8 cellular contexts compared by ENCODE assay signal in the genomic region with DNA sequence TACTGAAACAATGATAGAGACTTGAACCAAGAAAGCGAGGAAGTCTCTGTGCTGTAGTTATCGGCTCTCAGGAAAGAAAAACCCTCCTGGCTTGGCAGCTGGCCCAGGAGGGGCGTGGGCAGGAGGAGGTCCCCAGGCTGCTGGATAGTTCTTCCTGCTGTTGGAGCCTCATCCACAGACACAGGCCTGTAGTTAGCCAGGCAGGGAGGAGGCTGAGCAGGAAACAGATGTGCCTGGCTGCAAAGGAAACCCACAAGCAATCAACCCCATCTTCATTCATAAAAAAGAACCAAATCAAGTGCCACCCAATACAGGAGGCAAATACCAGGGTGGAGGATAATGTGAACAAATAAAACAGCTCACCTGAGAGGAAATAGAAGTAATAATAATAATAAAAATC.
DNase-seq lines count a peak whose midpoint lies in the region; ATAC-seq, FAIRE-seq and TF ChIP-seq lines count a peak whose summit lies in the region.

No MANE protein-coding gene starts in this region.

- TF ChIP-seq CTCF in WTC11 (IDR thresholded peaks at IDR 0.05), result no peak

- POLR2A ChIA-PET in WTC11 (lab: Charles Lee), result no interaction called here

- H3K4me3 Mint-ChIP-seq in WTC11, result no peak overlapping the region
- no peak overlapping the region for H3K4me3 Mint-ChIP-seq in T-helper 2 cell treated with Interferon-gamma antibody and Interleukin-4, amounts not matched to agents 5 μg/mL and 100 μg/mL, for 36 hours

- peaks cover 10% of the 10 kb centered on the region for H3K4me1 Mint-ChIP-seq in WTC11
- no peaks in the 10 kb centered on the region for H3K4me1 Mint-ChIP-seq in T-helper 2 cell treated with Interferon-gamma antibody and Interleukin-4, amounts not matched to agents 5 μg/mL and 100 μg/mL, for 36 hours (ENCODE audit: low read depth)

- no peak overlapping the region for H3K4me3 ChIP-seq in HAP-1

- peaks cover 8% of the 10 kb centered on the region for H3K36me3 Mint-ChIP-seq in WTC11
- H3K36me3 Mint-ChIP-seq in T-helper 2 cell treated with Interferon-gamma antibody and Interleukin-4, amounts not matched to agents 5 μg/mL and 100 μg/mL, for 36 hours (ENCODE audit: low read depth), result no peaks in the 10 kb centered on the region

- H3K4me1 ChIP-seq in HAP-1, result no peaks in the 10 kb centered on the region

- ATAC-seq in WTC11, result peak; percentile 84

- no peak overlapping the region for H3K27ac Mint-ChIP-seq in WTC11
- no peak overlapping the region for H3K27ac Mint-ChIP-seq in T-helper 2 cell treated with Interferon-gamma antibody and Interleukin-4, amounts not matched to agents 5 μg/mL and 100 μg/mL, for 36 hours

- CTCF ChIA-PET in WTC11 (lab: Charles Lee), result interaction anchor here (1.6 kb wide), 1 partner anchor 16 kb away, joined by 5 read pairs; no protein-coding TSS in a partner anchor

- H3K9me3 ChIP-seq in HAP-1, result no peaks in the 10 kb centered on the region

- H3K36me3 ChIP-seq in HAP-1 (replicated peaks), result no peaks in the 10 kb centered on the region

- in situ Hi-C loops in HAP-1 (cut with MboI; ENCODE audit: low sequenced_read_pairs), result no loop called here

- DNase-seq in DMS53 (lab: John Stamatoyannopoulos, UW), result peak; percentile 82
- peak; percentile 80 to 92 for DNase-seq in NCI-H2081 (lab: John Stamatoyannopoulos, UW)
- no peak for DNase-seq in WTC11 (ENCODE audit: low spot score)
- DNase-seq in hepatic stellate cell (ENCODE audit: low spot score), result peak; percentile 17
- DNase-seq in urothelium cell line (ENCODE audit: low spot score), result peak; percentile 75
- no peak for DNase-seq in HAP-1 (ENCODE audit: low spot score in 2 of 2)
- DNase-seq in DMS114 treated with DMSO at 0.1 percent for 48 hours (lab: John Stamatoyannopoulos, UW; ENCODE audit: unreplicated experiment), result no peak
- DNase-seq in T-helper 2 cell treated with Interferon-gamma antibody and Interleukin-4, amounts not matched to agents 5 μg/mL and 100 μg/mL, for 36 hours (ENCODE audit: low spot score), result no peak

- H3K27me3 Mint-ChIP-seq in WTC11 (ENCODE audit: low read depth), result no peaks in the 10 kb centered on the region
- H3K27me3 Mint-ChIP-seq in T-helper 2 cell treated with Interferon-gamma antibody and Interleukin-4, amounts not matched to agents 5 μg/mL and 100 μg/mL, for 36 hours (ENCODE audit: low read depth), result peaks cover 28% of the 10 kb centered on the region

- FAIRE-seq in urothelium cell line (lab: Jason Lieb, UNC), result no peak

- H3K9me3 Mint-ChIP-seq in WTC11, result peaks cover 20% of the 10 kb centered on the region
- no peaks in the 10 kb centered on the region for H3K9me3 Mint-ChIP-seq in T-helper 2 cell treated with Interferon-gamma antibody and Interleukin-4, amounts not matched to agents 5 μg/mL and 100 μg/mL, for 36 hours

- H3K27me3 ChIP-seq in HAP-1 (ENCODE audit: low read depth), result no peaks in the 10 kb centered on the region

TF ChIP-seq in WTC11, 78 proteins besides CTCF, POLR2A, EP300 and RAD21:
- TF ChIP-seq ZNF396 (CRISPR knock-in tag; IDR thresholded peaks at IDR 0.05; ENCODE audit: borderline replicate concordance), result no peak
- TF ChIP-seq FOXJ3 (CRISPR knock-in tag; IDR thresholded peaks at IDR 0.05; ENCODE audit: borderline replicate concordance), result no peak
- no peak for TF ChIP-seq HMGXB4 (CRISPR knock-in tag; IDR thresholded peaks at IDR 0.05)
- TF ChIP-seq, protein P1, sequence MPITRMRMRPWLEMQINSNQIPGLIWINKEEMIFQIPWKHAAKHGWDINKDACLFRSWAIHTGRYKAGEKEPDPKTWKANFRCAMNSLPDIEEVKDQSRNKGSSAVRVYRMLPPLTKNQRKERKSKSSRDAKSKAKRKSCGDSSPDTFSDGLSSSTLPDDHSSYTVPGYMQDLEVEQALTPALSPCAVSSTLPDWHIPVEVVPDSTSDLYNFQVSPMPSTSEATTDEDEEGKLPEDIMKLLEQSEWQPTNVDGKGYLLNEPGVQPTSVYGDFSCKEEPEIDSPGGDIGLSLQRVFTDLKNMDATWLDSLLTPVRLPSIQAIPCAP (CRISPR knock-in tag; IDR thresholded peaks at IDR 0.05), result no peak
- no peak for TF ChIP-seq SOX15 (CRISPR knock-in tag; IDR thresholded peaks at IDR 0.05)
- no peak for TF ChIP-seq TP53 (CRISPR knock-in tag; IDR thresholded peaks at IDR 0.05)
- TF ChIP-seq, protein P2, sequence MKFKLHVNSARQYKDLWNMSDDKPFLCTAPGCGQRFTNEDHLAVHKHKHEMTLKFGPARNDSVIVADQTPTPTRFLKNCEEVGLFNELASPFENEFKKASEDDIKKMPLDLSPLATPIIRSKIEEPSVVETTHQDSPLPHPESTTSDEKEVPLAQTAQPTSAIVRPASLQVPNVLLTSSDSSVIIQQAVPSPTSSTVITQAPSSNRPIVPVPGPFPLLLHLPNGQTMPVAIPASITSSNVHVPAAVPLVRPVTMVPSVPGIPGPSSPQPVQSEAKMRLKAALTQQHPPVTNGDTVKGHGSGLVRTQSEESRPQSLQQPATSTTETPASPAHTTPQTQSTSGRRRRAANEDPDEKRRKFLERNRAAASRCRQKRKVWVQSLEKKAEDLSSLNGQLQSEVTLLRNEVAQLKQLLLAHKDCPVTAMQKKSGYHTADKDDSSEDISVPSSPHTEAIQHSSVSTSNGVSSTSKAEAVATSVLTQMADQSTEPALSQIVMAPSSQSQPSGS (CRISPR knock-in tag; IDR thresholded peaks at IDR 0.05; ENCODE audit: borderline replicate concordance, low read depth), result no peak
- no peak for TF ChIP-seq PREB (CRISPR knock-in tag; IDR thresholded peaks at IDR 0.05; ENCODE audit: borderline replicate concordance)
- no peak for TF ChIP-seq NFATC4 (CRISPR knock-in tag; IDR thresholded peaks at IDR 0.05)
- TF ChIP-seq, protein P3, sequence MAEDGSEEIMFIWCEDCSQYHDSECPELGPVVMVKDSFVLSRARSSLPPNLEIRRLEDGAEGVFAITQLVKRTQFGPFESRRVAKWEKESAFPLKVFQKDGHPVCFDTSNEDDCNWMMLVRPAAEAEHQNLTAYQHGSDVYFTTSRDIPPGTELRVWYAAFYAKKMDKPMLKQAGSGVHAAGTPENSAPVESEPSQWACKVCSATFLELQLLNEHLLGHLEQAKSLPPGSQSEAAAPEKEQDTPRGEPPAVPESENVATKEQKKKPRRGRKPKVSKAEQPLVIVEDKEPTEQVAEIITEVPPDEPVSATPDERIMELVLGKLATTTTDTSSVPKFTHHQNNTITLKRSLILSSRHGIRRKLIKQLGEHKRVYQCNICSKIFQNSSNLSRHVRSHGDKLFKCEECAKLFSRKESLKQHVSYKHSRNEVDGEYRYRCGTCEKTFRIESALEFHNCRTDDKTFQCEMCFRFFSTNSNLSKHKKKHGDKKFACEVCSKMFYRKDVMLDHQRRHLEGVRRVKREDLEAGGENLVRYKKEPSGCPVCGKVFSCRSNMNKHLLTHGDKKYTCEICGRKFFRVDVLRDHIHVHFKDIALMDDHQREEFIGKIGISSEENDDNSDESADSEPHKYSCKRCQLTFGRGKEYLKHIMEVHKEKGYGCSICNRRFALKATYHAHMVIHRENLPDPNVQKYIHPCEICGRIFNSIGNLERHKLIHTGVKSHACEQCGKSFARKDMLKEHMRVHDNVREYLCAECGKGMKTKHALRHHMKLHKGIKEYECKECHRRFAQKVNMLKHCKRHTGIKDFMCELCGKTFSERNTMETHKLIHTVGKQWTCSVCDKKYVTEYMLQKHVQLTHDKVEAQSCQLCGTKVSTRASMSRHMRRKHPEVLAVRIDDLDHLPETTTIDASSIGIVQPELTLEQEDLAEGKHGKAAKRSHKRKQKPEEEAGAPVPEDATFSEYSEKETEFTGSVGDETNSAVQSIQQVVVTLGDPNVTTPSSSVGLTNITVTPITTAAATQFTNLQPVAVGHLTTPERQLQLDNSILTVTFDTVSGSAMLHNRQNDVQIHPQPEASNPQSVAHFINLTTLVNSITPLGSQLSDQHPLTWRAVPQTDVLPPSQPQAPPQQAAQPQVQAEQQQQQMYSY (CRISPR knock-in tag; IDR thresholded peaks at IDR 0.05), result no peak
- TF ChIP-seq ZNF671 (CRISPR knock-in tag; IDR thresholded peaks at IDR 0.05), result no peak
- TF ChIP-seq, protein P4, sequence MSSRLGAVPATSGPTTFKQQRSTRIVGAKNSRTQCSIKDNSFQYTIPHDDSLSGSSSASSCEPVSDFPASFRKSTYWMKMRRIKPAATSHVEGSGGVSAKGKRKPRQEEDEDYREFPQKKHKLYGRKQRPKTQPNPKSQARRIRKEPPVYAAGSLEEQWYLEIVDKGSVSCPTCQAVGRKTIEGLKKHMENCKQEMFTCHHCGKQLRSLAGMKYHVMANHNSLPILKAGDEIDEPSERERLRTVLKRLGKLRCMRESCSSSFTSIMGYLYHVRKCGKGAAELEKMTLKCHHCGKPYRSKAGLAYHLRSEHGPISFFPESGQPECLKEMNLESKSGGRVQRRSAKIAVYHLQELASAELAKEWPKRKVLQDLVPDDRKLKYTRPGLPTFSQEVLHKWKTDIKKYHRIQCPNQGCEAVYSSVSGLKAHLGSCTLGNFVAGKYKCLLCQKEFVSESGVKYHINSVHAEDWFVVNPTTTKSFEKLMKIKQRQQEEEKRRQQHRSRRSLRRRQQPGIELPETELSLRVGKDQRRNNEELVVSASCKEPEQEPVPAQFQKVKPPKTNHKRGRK (CRISPR knock-in tag; IDR thresholded peaks at IDR 0.05; ENCODE audit: borderline replicate concordance), result no peak
- TF ChIP-seq ZNF317 (CRISPR knock-in tag; IDR thresholded peaks at IDR 0.05; ENCODE audit: borderline replicate concordance, low read depth), result no peak
- no peak for TF ChIP-seq NFYB (CRISPR knock-in tag; conservative IDR thresholded peaks at IDR 0.05; ENCODE audit: low read depth)

Comparison
In these comparisons a context has a peak if more than half of its experiments do, and no peak if none do; other contexts are left out.
1. DNase-seq: peak in DMS53 (single experiment), NCI-H2081 (2 of 2), hepatic stellate cell (single experiment) and urothelium cell line (single experiment); none in WTC11 (single experiment), HAP-1 (0 of 2), DMS114 treated with DMSO at 0.1 percent for 48 hours (single experiment) and T-helper 2 cell treated with Interferon-gamma antibody and Interleukin-4, amounts not matched to agents 5 μg/mL and 100 μg/mL, for 36 hours (single experiment).